8 cellular contexts compared by ENCODE assay signal in the genomic region with DNA sequence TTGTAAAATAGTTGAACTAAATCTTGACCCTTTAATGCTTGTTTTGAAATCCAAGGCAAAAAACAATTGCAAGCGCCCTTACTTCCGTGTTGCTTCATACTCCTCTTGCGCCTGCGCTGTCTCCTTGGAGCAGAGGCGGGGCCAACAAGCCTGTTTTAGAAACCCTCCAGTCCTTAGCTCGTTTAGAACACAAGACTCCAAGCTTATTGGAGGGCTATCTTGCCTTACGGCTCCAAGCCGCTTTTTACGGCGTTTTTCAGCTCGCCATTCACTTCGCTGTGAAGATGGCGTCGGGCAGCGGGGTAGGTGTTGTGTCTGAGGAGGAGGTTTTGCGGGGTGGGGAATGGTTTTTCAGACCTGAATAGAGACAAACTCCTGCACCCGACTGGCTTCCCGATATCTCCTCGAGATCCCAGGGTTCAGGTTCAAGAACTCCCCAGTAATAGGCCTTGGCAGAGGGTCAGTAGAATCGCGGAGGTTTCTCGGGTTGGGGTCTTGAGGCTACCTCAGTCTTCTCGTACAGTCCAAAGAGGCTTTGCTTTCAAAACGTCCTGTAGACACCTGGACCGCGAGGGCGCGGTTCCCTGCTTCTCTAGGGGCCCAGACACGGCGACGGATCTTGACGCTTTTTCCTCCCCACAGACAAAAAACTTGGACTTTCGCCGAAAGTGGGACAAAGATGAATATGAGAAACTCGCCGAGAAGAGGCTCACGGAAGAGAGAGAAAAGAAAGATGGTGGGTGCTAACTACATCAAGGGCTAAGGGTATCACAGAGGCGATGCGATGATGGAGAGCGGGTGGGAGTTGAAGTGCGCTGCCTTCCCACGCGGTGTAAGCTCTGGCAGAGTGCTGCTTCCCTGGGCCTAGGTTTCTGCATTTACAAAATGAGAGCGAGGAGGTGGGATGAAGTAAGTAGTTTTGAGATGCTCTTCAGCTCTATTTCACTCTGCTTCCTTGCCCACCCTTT. TPM values are rescaled to one million over a fixed set of nuclear protein-coding genes. Genes with fewer than 3 reads are reported as not detected.
DNase-seq lines count a peak whose midpoint lies in the region; ATAC-seq and TF ChIP-seq lines count a peak whose summit lies in the region.

A gene with protein sequence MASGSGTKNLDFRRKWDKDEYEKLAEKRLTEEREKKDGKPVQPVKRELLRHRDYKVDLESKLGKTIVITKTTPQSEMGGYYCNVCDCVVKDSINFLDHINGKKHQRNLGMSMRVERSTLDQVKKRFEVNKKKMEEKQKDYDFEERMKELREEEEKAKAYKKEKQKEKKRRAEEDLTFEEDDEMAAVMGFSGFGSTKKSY (plus strand): TSS at position 271 of the 968 bp plus-strand sequence. CDS start 14 bp downstream, at position 285.

- TF ChIP-seq CTCF in spleen (IDR thresholded peaks at IDR 0.05 in 8 of 11, conservative IDR thresholded peaks at IDR 0.05 in 3 of 11): peak in 1 of 11 experiments; percentile 8

- H3K27ac ChIP-seq in spleen: peak within 1 kb of the TSS; percentile 68 to 90 (median 80)

- H3K4me1 ChIP-seq in spleen: peaks cover 10 to 38% (median 29%) of the 10 kb centered on the region in 6 donors

- H3K27me3 ChIP-seq in spleen (replicated peaks in 1 of 7): no peaks in the 10 kb centered on the region

- peak; percentile 96 for ATAC-seq in GM19023 (IDR thresholded peaks at IDR 0.05; ENCODE audit: unreplicated experiment)
- ATAC-seq in HG03280 (IDR thresholded peaks at IDR 0.05; ENCODE audit: unreplicated experiment): peak; percentile 97

- DNase-seq in AG08396 (ENCODE audit: low spot score): peak; percentile 94
- peak; percentile 94 for DNase-seq in NCI-H345 treated with DMSO at 0.1 percent for 48 hours (lab: John Stamatoyannopoulos, UW; ENCODE audit: unreplicated experiment)
- peak; percentile 63 to 84 (median 83) for DNase-seq in activated CD4-positive, CD25-positive, alpha-beta regulatory T cell (lab: John Stamatoyannopoulos, UW)
- DNase-seq in central memory CD4-positive, alpha-beta T cell: peak; percentile 94
- DNase-seq in inferior parietal cortex (ENCODE audit: extremely low spot score): peak; percentile 100
- peak; percentile 97 for DNase-seq in spleen

- H3K4me3 ChIP-seq in spleen: peak within 1 kb of the TSS; percentile 66 to 92 (median 86)

- H3K9me3 ChIP-seq in spleen: no peaks in the 10 kb centered on the region

- peak in 2 of 3 donors; percentile 12 to 80 for TF ChIP-seq POLR2A in spleen (IDR thresholded peaks at IDR 0.05)

- peaks cover 2 to 89% (median 77%) of the 10 kb centered on the region in 6 donors for H3K36me3 ChIP-seq in spleen

- intact Hi-C loops in spleen (cut with DNase I; ENCODE audit: low total_unique reads): loop anchor here (10.0 kb wide), 1 partner anchor 46 kb away; no protein-coding TSS in a partner anchor

- WGBS in spleen, 5 donors: 1 to 2% (median 1%) methylated on average over 39 to 44 of the region's 44 CpGs

RNA-seq across cellular contexts. Expression of the gene that starts here (rescaled TPM):
- 10 to 100 TPM; 34.4 to 52.3 (median 43.1) TPM for total RNA-seq in spleen
- polyA plus RNA-seq in spleen: 10 to 100 TPM; 44.1 to 80.3 (median 57.8) TPM

Comparison
In these comparisons a context has a peak if more than half of its experiments do, and no peak if none do; other contexts are left out.
1. Peak in every context shown above with its lines: DNase-seq, ATAC-seq, H3K4me3 ChIP-seq and H3K27ac ChIP-seq.